ENCODE assay signal across 14 cellular contexts in genomic region chr5:54551906-54552305, GRCh38.
"Had no signal": no experiment of that assay in that cellular context is flagged by ENCODE, and none has a peak within 500 bp of the region (broad histone marks: within the 10 kb centered on the region; RNA-seq: fewer than 3 reads in every experiment).

No MANE protein-coding gene starts in this region.

- H3K27ac ChIP-seq: coronary artery, epithelial cell of prostate, parathyroid adenoma, right atrium auricular region had no signal

- H3K4me3 ChIP-seq: coronary artery, right atrium auricular region, spleen had no signal

- H3K27me3 ChIP-seq: right atrium auricular region, spleen had no signal

- H3K9me3 ChIP-seq: right atrium auricular region, spleen had no signal

- DNase-seq: activated CD4-positive, CD25-positive, alpha-beta regulatory T cell; activated effector memory CD4-positive, alpha-beta T cell treated with Interleukin-2 at 50 U/mL for 16 hours; activated T-cell treated with anti-CD3 and anti-CD28 coated beads, Interleukin-2, amount 50 U/mL, for 1 hour; amniotic stem cell; effector memory CD4-positive, alpha-beta T cell; mesenchymal stem cell; Right ventricle myocardium superior; spleen; stimulated activated CD4-positive, alpha-beta T cell treated with anti-CD3 and anti-CD28 coated beads, Interleukin-1b, Interleukin-23, amount 100 ng/mL, for 48 hours; T-helper 17 cell had no signal

- H3K36me3 ChIP-seq: right atrium auricular region had no signal

- H3K4me1 ChIP-seq: parathyroid adenoma had no signal
